In genomic region chr1:201488817-201489581, GRCh38 we compare ENCODE assay signal across 8 cellular contexts. TPM values are rescaled to one million over a fixed set of nuclear protein-coding genes. Genes with fewer than 3 reads are reported as not detected.
A peak's percentile ranks its signal among the peaks of the same experiment; 100 is the strongest.
DNase-seq lines count a peak whose midpoint lies in the region; ATAC-seq and TF ChIP-seq lines count a peak whose summit lies in the region.

No MANE protein-coding gene starts in this region.

- H3K27ac Mint-ChIP-seq in MCF 10A (ENCODE audit: low read depth, unreplicated experiment) = peak overlapping the region; percentile 95
- H3K27ac Mint-ChIP-seq in activated CD4-positive, alpha-beta T cell treated with anti-CD3 and anti-CD28 coated beads, Interleukin-2, amount 10 ng/mL, durations not matched to agents 7 days and 5 days = no peak overlapping the region

- peaks cover 68% of the 10 kb centered on the region for H3K36me3 Mint-ChIP-seq in MCF 10A (ENCODE audit: insufficient read depth, unreplicated experiment)
- peaks cover 35% of the 10 kb centered on the region for H3K36me3 Mint-ChIP-seq in activated CD4-positive, alpha-beta T cell treated with anti-CD3 and anti-CD28 coated beads, Interleukin-2, amount 10 ng/mL, durations not matched to agents 7 days and 5 days (ENCODE audit: low read depth)

- no TSS peak for BruUV-seq in MCF 10A (replicated peaks; lab: Mats Ljungman, UMichigan)

- H3K9me3 ChIP-seq in thyroid gland = no peaks in the 10 kb centered on the region

- CTCF ChIA-PET in MCF 10A (lab: Yijun Ruan, JAX) = interaction anchor here (1.1 to 70.3 kb wide), 5 partner anchors 15 to 395 kb away, joined by 3 to 3816 read pairs (median 9); partner anchors contain the start of genes CSRP1 and PHLDA3
- CTCF ChIA-PET in activated CD4-positive, alpha-beta T cell treated with anti-CD3 and anti-CD28 coated beads, Interleukin-2, amount 10 ng/mL, durations not matched to agents 7 days and 5 days (lab: Charles Lee) = interaction anchor here (0.8 to 1.5 kb wide), 3 partner anchors 11 to 24 kb away, joined by 3 to 6 read pairs (median 4); no protein-coding TSS in a partner anchor

- no peak for ATAC-seq in GM18858 (IDR thresholded peaks at IDR 0.05; ENCODE audit: unreplicated experiment)
- no peak for ATAC-seq in GM19035 (IDR thresholded peaks at IDR 0.05; ENCODE audit: unreplicated experiment)

- POLR2A ChIA-PET in MCF 10A (lab: Yijun Ruan, JAX) = interaction anchor here (0.6 to 41.5 kb wide), 12 partner anchors 9 to 429 kb away, joined by 3 to 1388 read pairs (median 3); partner anchors contain the start of genes CSRP1 and PHLDA3
- POLR2A ChIA-PET in activated CD4-positive, alpha-beta T cell treated with anti-CD3 and anti-CD28 coated beads, Interleukin-2, amount 10 ng/mL, durations not matched to agents 7 days and 5 days (lab: Charles Lee) = no interaction called here

- no peaks in the 10 kb centered on the region for H3K27me3 ChIP-seq in thyroid gland

- WGBS in thyroid gland, 2 donors = 83% methylated on average over 12 of the region's 12 CpGs

- H3K27ac ChIP-seq in thyroid gland = peak overlapping the region in 2 of 3 donors; percentile 1 to 59

- TF ChIP-seq CTCF in MCF 10A (IDR thresholded peaks at IDR 0.05; ENCODE audit: unreplicated experiment) = no peak
- TF ChIP-seq CTCF in thyroid gland (IDR thresholded peaks at IDR 0.05) = no peak

- H3K27me3 Mint-ChIP-seq in MCF 10A (ENCODE audit: insufficient read depth, unreplicated experiment) = no peaks in the 10 kb centered on the region
- H3K27me3 Mint-ChIP-seq in activated CD4-positive, alpha-beta T cell treated with anti-CD3 and anti-CD28 coated beads, Interleukin-2, amount 10 ng/mL, durations not matched to agents 7 days and 5 days = no peaks in the 10 kb centered on the region

- H3K4me1 ChIP-seq in thyroid gland = peaks cover 21 to 74% of the 10 kb centered on the region in 2 donors

- intact Hi-C loops in MCF 10A (cut with micrococcal nuclease) (loop anchor here (1.0 to 2.0 kb wide), 2 partner anchors 14 to 26 kb away; no protein-coding TSS in a partner anchor), thyroid gland (cut with DNase I) (no loop called here)

- H3K4me3 ChIP-seq in thyroid gland (replicated peaks in 1 of 3) = no peak overlapping the region

- DNase-seq in HUDEP-2 (lab: John Stamatoyannopoulos, UW; ENCODE audit: unreplicated experiment in 76 of 76) (peak in 70 of 76 experiments; percentile 21 to 91 (median 67)), MCF 10A (ENCODE audit: unreplicated experiment) (peak; percentile 100), kidney glomerular epithelial cell (lab: John Stamatoyannopoulos, UW) (peak; percentile 70), thyroid gland (peak in 1 of 2 donors; percentile 27), T-helper 9 cell (no peak)
- no peak for DNase-seq in activated CD4-positive, alpha-beta T cell treated with anti-CD3 and anti-CD28 coated beads, Interleukin-2, amount 10 ng/mL, durations not matched to agents 7 days and 5 days

- peak overlapping the region; percentile 40 for H3K4me3 Mint-ChIP-seq in MCF 10A (ENCODE audit: unreplicated experiment)
- H3K4me3 Mint-ChIP-seq in activated CD4-positive, alpha-beta T cell treated with anti-CD3 and anti-CD28 coated beads, Interleukin-2, amount 10 ng/mL, durations not matched to agents 7 days and 5 days = no peak overlapping the region

- no peak for TF ChIP-seq POLR2A in thyroid gland (IDR thresholded peaks at IDR 0.05)

- H3K9me3 Mint-ChIP-seq in MCF 10A (ENCODE audit: unreplicated experiment) = no peaks in the 10 kb centered on the region
- H3K9me3 Mint-ChIP-seq in activated CD4-positive, alpha-beta T cell treated with anti-CD3 and anti-CD28 coated beads, Interleukin-2, amount 10 ng/mL, durations not matched to agents 7 days and 5 days = no peaks in the 10 kb centered on the region

- H3K4me1 Mint-ChIP-seq in MCF 10A (ENCODE audit: insufficient read depth, unreplicated experiment) = peaks cover 54% of the 10 kb centered on the region
- peaks cover 12% of the 10 kb centered on the region for H3K4me1 Mint-ChIP-seq in activated CD4-positive, alpha-beta T cell treated with anti-CD3 and anti-CD28 coated beads, Interleukin-2, amount 10 ng/mL, durations not matched to agents 7 days and 5 days

- peaks cover 12 to 22% of the 10 kb centered on the region in 2 donors for H3K36me3 ChIP-seq in thyroid gland

RNA-seq across cellular contexts. Expression of gene CSRP1, which starts 17.9 kb away (rescaled TPM):
- total RNA-seq in MCF 10A (2022) = 263 and 358 TPM in 2 replicates
- 100 to 1,000 TPM; 285 to 835 (median 454) TPM for total RNA-seq in thyroid gland
- total RNA-seq in activated CD4-positive, alpha-beta T cell treated with anti-CD3 and anti-CD28 coated beads, Interleukin-2, amount 10 ng/mL, durations not matched to agents 7 days and 5 days = 10 to 100 TPM; 82.4 to 83.4 TPM

RNA-seq across cellular contexts. Expression of gene PHLDA3, which starts 20.0 kb away (rescaled TPM):
- total RNA-seq in MCF 10A (2022) (169 and 204 TPM in 2 replicates), thyroid gland (10 to 100 TPM; 17.2 to 33.3 (median 21.6) TPM)
- 10 to 100 TPM; 12.1 to 18.8 TPM for total RNA-seq in activated CD4-positive, alpha-beta T cell treated with anti-CD3 and anti-CD28 coated beads, Interleukin-2, amount 10 ng/mL, durations not matched to agents 7 days and 5 days

RNA-seq across cellular contexts. Expression of gene NAV1, which starts 49.9 kb away (rescaled TPM):
- total RNA-seq in MCF 10A (2022) (31.4 and 34.9 TPM in 2 replicates), thyroid gland (10 to 100 TPM; 13.3 to 29.7 (median 24.1) TPM)
- 1 to 10 TPM; 2.0 to 2.7 TPM for total RNA-seq in activated CD4-positive, alpha-beta T cell treated with anti-CD3 and anti-CD28 coated beads, Interleukin-2, amount 10 ng/mL, durations not matched to agents 7 days and 5 days

Comparison
In these comparisons a context has a peak if more than half of its experiments do, and no peak if none do; other contexts are left out.
1. DNase-seq: peak in HUDEP-2 (70 of 76), MCF 10A (single experiment) and kidney glomerular epithelial cell (single experiment); none in T-helper 9 cell (single experiment) and activated CD4-positive, alpha-beta T cell treated with anti-CD3 and anti-CD28 coated beads, Interleukin-2, amount 10 ng/mL, durations not matched to agents 7 days and 5 days (single experiment).